23 cellular contexts compared by ENCODE assay signal in genomic region chr21:22456241-22456640, GRCh38.
"Had no signal": no experiment of that assay in that cellular context is flagged by ENCODE, and none has a peak within 500 bp of the region (broad histone marks: within the 10 kb centered on the region; RNA-seq: fewer than 3 reads in every experiment).

No MANE protein-coding gene starts in this region.

- H3K4me1 ChIP-seq: esophagus squamous epithelium, gastroesophageal sphincter, heart left ventricle, left lung, lower lobe of right lung had no signal

- H3K4me2 ChIP-seq: hepatocyte had no signal

- H3K36me3 Mint-ChIP-seq: mesothelial cell of epicardium; naive thymus-derived CD4-positive, alpha-beta T cell had no signal

- H3K9me3 ChIP-seq: esophagus squamous epithelium, gastroesophageal sphincter, left lung, lower lobe of right lung had no signal

- H3K27ac Mint-ChIP-seq: endodermal cell; immature natural killer cell; mesothelial cell of epicardium; naive thymus-derived CD4-positive, alpha-beta T cell had no signal

- H3K27ac ChIP-seq: coronary artery, epithelial cell of prostate, esophagus squamous epithelium, gastroesophageal sphincter, heart left ventricle, hepatocyte, left lung, lower lobe of right lung had no signal

- H3K9me3 Mint-ChIP-seq: endodermal cell had no signal

- H2AFZ ChIP-seq: hepatocyte had no signal

- H3K36me3 ChIP-seq: esophagus squamous epithelium, gastroesophageal sphincter, heart left ventricle, left lung, lower lobe of right lung had no signal

- H3K4me1 Mint-ChIP-seq: endodermal cell; immature natural killer cell; mesothelial cell of epicardium; naive thymus-derived CD4-positive, alpha-beta T cell had no signal

- ATAC-seq: esophagus mucosa; gastroesophageal sphincter; heart left ventricle; left cardiac atrium; left lung; left ventricle myocardium superior; lower lobe of right lung; naive thymus-derived CD4-positive, alpha-beta T cell had no signal

- H3K79me2 ChIP-seq: hepatocyte had no signal

- H3K4me3 ChIP-seq: coronary artery, dorsolateral prefrontal cortex, esophagus squamous epithelium, gastroesophageal sphincter, heart left ventricle, hepatocyte, left lung, lower lobe of right lung had no signal

- DNase-seq: dermis blood vessel endothelial cell; dorsolateral prefrontal cortex; effector CD4-positive, alpha-beta T cell; effector memory CD4-positive, alpha-beta T cell; endodermal cell; erythroblast; esophagus squamous epithelium; foreskin fibroblast; heart left ventricle; hypothalamus; immature natural killer cell; left cardiac atrium; left lung; left ventricle myocardium superior; lower lobe of right lung; mesenchymal stem cell; naive thymus-derived CD4-positive, alpha-beta T cell had no signal

- H3K27me3 Mint-ChIP-seq: naive thymus-derived CD4-positive, alpha-beta T cell had no signal

- H3K4me3 Mint-ChIP-seq: endodermal cell; immature natural killer cell; mesothelial cell of epicardium; naive thymus-derived CD4-positive, alpha-beta T cell had no signal

- H3K27me3 ChIP-seq: dorsolateral prefrontal cortex, esophagus squamous epithelium, gastroesophageal sphincter, heart left ventricle, hepatocyte, left lung had no signal
